ENCODE assay signal across 26 cellular contexts in the genomic region with DNA sequence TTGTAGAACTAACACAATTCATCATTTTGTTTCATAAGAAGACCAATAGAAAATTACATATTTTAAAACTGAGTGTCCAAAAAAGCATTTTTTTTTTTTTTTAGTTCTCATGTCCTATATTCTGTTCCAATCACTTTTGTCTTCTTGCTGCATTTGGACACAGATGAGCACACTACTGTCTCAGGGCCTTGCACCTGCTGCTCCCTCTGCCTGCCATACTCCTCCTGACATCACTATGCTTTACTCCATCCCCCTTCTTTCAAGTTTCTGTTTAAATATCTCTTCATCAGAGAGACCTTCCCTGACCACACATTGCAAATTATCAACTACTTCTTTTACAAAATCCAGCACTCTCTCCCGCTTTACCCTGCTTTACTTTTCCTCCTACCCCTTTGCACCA.
"Had no signal": no experiment of that assay in that cellular context is flagged by ENCODE, and none has a peak within 500 bp of the region (broad histone marks: within the 10 kb centered on the region; RNA-seq: fewer than 3 reads in every experiment).

No MANE protein-coding gene starts in this region.

- ATAC-seq: activated CD4-positive, CD25-positive, alpha-beta regulatory T cell treated with anti-CD3 and anti-CD28 coated beads, Interleukin-2, amount 50 U/mL, for 24 hours; activated CD8-positive, alpha-beta T cell treated with anti-CD3 and anti-CD28 coated beads, Interleukin-2, amount 10 ng/mL, durations not matched to agents 7 days and 5 days; Panc1; Right ventricle myocardium inferior had no signal

- DNase-seq: activated CD4-positive, alpha-beta T cell treated with anti-CD3 and anti-CD28 coated beads for 48 hours; activated CD4-positive, alpha-beta T cell treated with anti-CD3 and anti-CD28 coated beads, Interleukin-2, amount 50 U/mL, for 4 hours; activated CD8-positive, alpha-beta T cell treated with anti-CD3 and anti-CD28 coated beads, Interleukin-2, amount 10 ng/mL, durations not matched to agents 7 days and 5 days; activated effector memory CD4-positive, alpha-beta T cell treated with Interleukin-2 at 50 U/mL for 16 hours; activated naive CD4-positive, alpha-beta T cell; activated T-cell treated with anti-CD3 and anti-CD28 coated beads, Interleukin-2, amount 50 U/mL, for 24 hours; aorta; caudate nucleus; colonic mucosa; MG63; MV-4-11; NCI-H1092 treated with DMSO at 0.1 percent for 48 hours; NCI-H1694; NCI-H2029; NCI-H2107; NCI-H510A treated with DMSO at 0.1 percent for 48 hours; NCI-H774; RPMI8226; SJCRH30; SK-N-SH; T-helper 1 cell; WERI-Rb-1 had no signal

- H3K9ac ChIP-seq: SK-N-SH had no signal

- H3K4me1 ChIP-seq: breast epithelium, colonic mucosa had no signal

- H3K4me3 ChIP-seq: breast epithelium, colonic mucosa, MG63, SJCRH30 had no signal

- H3K36me3 ChIP-seq: breast epithelium, colonic mucosa, MG63, SJCRH30, WERI-Rb-1 had no signal

- H3K9me3 ChIP-seq: breast epithelium, colonic mucosa, MG63, SJCRH30, SK-N-SH had no signal

- H3K27ac ChIP-seq: breast epithelium, colonic mucosa, SJCRH30, WERI-Rb-1 had no signal

- H3K27me3 ChIP-seq: breast epithelium, colonic mucosa, MG63, SJCRH30 had no signal

- H3K4me2 ChIP-seq: SK-N-SH had no signal
